ENCODE assay signal across 22 cellular contexts in the genomic region with DNA sequence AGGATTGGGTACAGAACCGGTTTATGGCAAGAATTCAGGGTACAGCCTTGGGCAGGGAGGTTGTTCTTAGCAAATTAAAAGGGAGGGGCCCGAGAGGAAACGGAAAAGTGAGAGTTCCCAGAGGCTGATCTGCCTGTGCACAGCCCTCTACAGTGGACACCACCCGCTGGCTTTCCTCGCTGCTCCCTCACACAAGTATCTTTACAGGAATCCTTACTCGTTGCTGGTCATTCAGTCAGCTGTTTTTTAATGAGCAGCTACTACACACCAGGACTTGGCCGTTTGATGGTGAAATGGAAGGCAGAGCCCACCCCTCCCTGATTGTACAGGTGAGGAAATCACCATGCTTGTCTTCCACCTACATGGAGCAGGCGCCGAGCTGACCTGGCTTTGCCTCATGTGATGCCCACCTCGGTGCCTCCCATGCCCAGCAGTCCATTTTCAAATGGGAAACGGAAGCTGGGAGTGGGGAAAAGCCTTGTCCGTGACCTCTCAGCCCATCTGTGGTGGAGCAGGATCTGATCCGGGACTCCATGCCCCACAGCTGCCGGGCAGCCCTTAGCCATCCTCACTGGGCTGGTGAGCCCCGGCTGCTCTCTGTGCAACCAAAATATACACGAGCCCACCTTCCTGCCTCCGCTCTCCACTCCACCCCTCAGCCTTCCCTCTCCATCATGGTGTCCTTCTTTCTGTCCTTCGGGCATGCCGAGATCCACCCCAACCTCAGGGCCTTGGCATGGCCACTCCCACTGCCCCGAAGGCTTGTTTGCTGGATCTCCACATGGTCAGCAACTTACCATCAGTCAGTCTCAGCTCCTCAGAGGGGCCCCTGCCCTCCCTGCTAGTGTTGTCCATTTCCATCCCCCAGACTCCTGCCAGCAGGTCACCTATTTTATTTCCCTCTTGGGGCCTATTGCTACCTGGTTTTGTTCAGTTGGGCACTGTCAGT. TPM values are rescaled to one million over a fixed set of nuclear protein-coding genes. Genes with fewer than 3 reads are reported as not detected.
DNase-seq lines count a peak whose midpoint lies in the region; ATAC-seq, FAIRE-seq and TF ChIP-seq lines count a peak whose summit lies in the region.
"Had no signal": no experiment of that assay in that cellular context is flagged by ENCODE, and none has a peak within 500 bp of the region (broad histone marks: within the 10 kb centered on the region; RNA-seq: fewer than 3 reads in every experiment).

No MANE protein-coding gene starts in this region.

- no peak overlapping the region for H2AFZ ChIP-seq in HepG2 (ENCODE audit: low read length)
- H2AFZ ChIP-seq in trophoblast cell (ENCODE audit: insufficient read depth, low read length, poor library complexity), result no peak overlapping the region
- H2AFZ ChIP-seq: PC-9 had no signal

- H3K36me3 ChIP-seq in right lobe of liver, result no peaks in the 10 kb centered on the region
- H3K36me3 ChIP-seq in HepG2 (replicated peaks in 1 of 2; ENCODE audit: control insufficient read depth in 1 of 2, insufficient read depth in 2 of 2, low read length in 2 of 2), result no peaks in the 10 kb centered on the region
- no peaks in the 10 kb centered on the region for H3K36me3 ChIP-seq in gastroesophageal sphincter
- H3K36me3 ChIP-seq in trophoblast cell (ENCODE audit: control insufficient read depth in 1 of 2, insufficient read depth in 2 of 2, low read length in 2 of 2), result no peaks in the 10 kb centered on the region
- H3K36me3 ChIP-seq: SJCRH30 had no signal

- no peak overlapping the region for H4K8ac ChIP-seq in trophoblast cell (ENCODE audit: low read depth, low read length)

- no peak overlapping the region for H4K91ac ChIP-seq in trophoblast cell (ENCODE audit: low read depth, low read length)

- in situ Hi-C loops in HepG2 (cut with HindIII; ENCODE audit: extremely low pct_ligation_motif_present, low pct_unique_long_range_greater_than_20kb), result loop anchor here (5.0 kb wide), 1 partner anchor 137 kb away; no protein-coding TSS in a partner anchor

- no peak overlapping the region for H3K18ac ChIP-seq in trophoblast cell (ENCODE audit: low read length)

- POLR2A ChIA-PET in HepG2 (lab: Yijun Ruan, JAX), result no interaction called here

- no peaks in the 10 kb centered on the region for H3K79me1 ChIP-seq in trophoblast cell (ENCODE audit: low read length)

- no TSS peak for BruUV-seq in HepG2 (replicated peaks; lab: Mats Ljungman, UMichigan)

- no peak overlapping the region for H3K23ac ChIP-seq in trophoblast cell (ENCODE audit: low read length)

- peak in 2 of 3 donors; percentile 24 to 29 for DNase-seq in right lobe of liver
- DNase-seq in HepG2 (ENCODE audit: low spot score), result no peak
- no peak for DNase-seq in trophoblast cell
- no peak for DNase-seq in activated CD8-positive, alpha-beta memory T cell treated with anti-CD3 and anti-CD28 coated beads, Interleukin-2, amount 50 U/mL, for 4 hours
- DNase-seq in activated naive CD4-positive, alpha-beta T cell treated with anti-CD3 and anti-CD28 coated beads, Interleukin-2, amount 50 U/mL, for 16 hours, result no peak
- DNase-seq: EL, GF-D8, KG1, NCI-H1092, NCI-H1436, NCI-H187 treated with DMSO at 0.1 percent for 48 hours, NCI-H226, NCI-H510A treated with DMSO at 0.1 percent for 48 hours, NCI-H748 treated with DMSO at 0.1 percent for 48 hours, PC-9, SJCRH30 had no signal

- TF ChIP-seq POLR2A in right lobe of liver (IDR thresholded peaks at IDR 0.05) (no peak), HepG2 (IDR thresholded peaks at IDR 0.05; ENCODE audit: insufficient read depth in 1 of 2, low read depth in 2 of 2, low read length in 2 of 2) (no peak), gastroesophageal sphincter (IDR thresholded peaks at IDR 0.05) (no peak)

- no peak for TF ChIP-seq RAD21 in HepG2 (CRISPR knock-in tag; IDR thresholded peaks at IDR 0.05)

- no peak overlapping the region for H3K27ac ChIP-seq in right lobe of liver
- H3K27ac ChIP-seq in HepG2 (ENCODE audit: extremely low read length, insufficient read depth, low read length), result no peak overlapping the region
- H3K27ac ChIP-seq in gastroesophageal sphincter, result no peak overlapping the region
- H3K27ac ChIP-seq in trophoblast cell (ENCODE audit: low read depth, low read length), result no peak overlapping the region
- H3K27ac ChIP-seq: PC-9, RWPE1, SJCRH30 had no signal

- CTCF ChIA-PET in HepG2 (lab: Yijun Ruan, JAX; ENCODE audit: low intra/inter-chr PET ratio, low total read pairs), result no interaction called here

- H3K4me2 ChIP-seq in HepG2 (ENCODE audit: low read depth, low read length) (no peak overlapping the region), trophoblast cell (ENCODE audit: low read length) (no peak overlapping the region)
- H3K4me2 ChIP-seq: PC-9 had no signal

- intact Hi-C loops in right lobe of liver (cut with DNase I), result loop anchor here in 1 of 2 donors (5.0 kb wide), 1 partner anchor 137 kb away; no protein-coding TSS in a partner anchor
- intact Hi-C loops in HepG2 (cut with micrococcal nuclease; ENCODE audit: unreplicated experiment), result no loop called here

- no peak overlapping the region for H2BK120ac ChIP-seq in trophoblast cell (ENCODE audit: insufficient read depth, low read length, poor library complexity)

- H4K12ac ChIP-seq in trophoblast cell (ENCODE audit: low read depth, low read length), result no peak overlapping the region

- no peak overlapping the region for H3K9ac ChIP-seq in HepG2 (ENCODE audit: insufficient read depth, low read depth, low read length)
- no peak overlapping the region for H3K9ac ChIP-seq in trophoblast cell (ENCODE audit: low read length)

- no peak overlapping the region for H2BK5ac ChIP-seq in trophoblast cell (ENCODE audit: low read depth, low read length, poor library complexity)

- no peak for FAIRE-seq in HepG2 (lab: Jason Lieb, UNC)
- FAIRE-seq: A204.1, GM19239 had no signal

- H2BK12ac ChIP-seq in trophoblast cell (ENCODE audit: low read length), result no peak overlapping the region

- H3K4me1 ChIP-seq in right lobe of liver (no peaks in the 10 kb centered on the region), HepG2 (ENCODE audit: insufficient read depth, low read length) (peaks cover 53% of the 10 kb centered on the region), gastroesophageal sphincter (no peaks in the 10 kb centered on the region), trophoblast cell (ENCODE audit: control insufficient read depth in 1 of 2, insufficient read depth in 2 of 2, low read length in 2 of 2) (no peaks in the 10 kb centered on the region)
- H3K4me1 ChIP-seq: SJCRH30 had no signal

- no peaks in the 10 kb centered on the region for H4K20me1 ChIP-seq in HepG2 (ENCODE audit: insufficient read depth, low read length)

- no peaks in the 10 kb centered on the region for H3K79me2 ChIP-seq in HepG2 (ENCODE audit: insufficient read depth, low read length)
- no peaks in the 10 kb centered on the region for H3K79me2 ChIP-seq in trophoblast cell (ENCODE audit: control insufficient read depth, insufficient read depth, low read length, poor library complexity)

- TF ChIP-seq CTCF in right lobe of liver (IDR thresholded peaks at IDR 0.05) (no peak), HepG2 (CRISPR knock-in tag; IDR thresholded peaks at IDR 0.05) (no peak), gastroesophageal sphincter (IDR thresholded peaks at IDR 0.05) (no peak)

- no peak overlapping the region for H2AK5ac ChIP-seq in trophoblast cell (ENCODE audit: low read length)

- TF ChIP-seq EP300 in HepG2 (IDR thresholded peaks at IDR 0.05; ENCODE audit: low read depth in 2 of 2, low read length in 2 of 2), result no peak
- no peak for TF ChIP-seq EP300 in HepG2 (CRISPR knock-in tag; IDR thresholded peaks at IDR 0.05; ENCODE audit: borderline replicate concordance)
- no peak for TF ChIP-seq EP300 in gastroesophageal sphincter (IDR thresholded peaks at IDR 0.05)

- WGBS in right lobe of liver (ENCODE audit: insufficient coverage, low coverage, low lambda C conversion rate, missing lambda C conversion rate), result 81% methylated on average over 7 of the region's 20 CpGs
- WGBS in HepG2 (ENCODE audit: low lambda C conversion rate), result 35% methylated on average over 18 of the region's 20 CpGs
- 88 to 100% methylated on average over 3 to 14 of the region's 20 CpGs for WGBS in gastroesophageal sphincter (ENCODE audit: low coverage in 1 of 2), 2 donors
- WGBS in trophoblast cell (ENCODE audit: extremely low coverage, insufficient coverage, insufficient read length), result no CpG with 5 or more reads among the region's 20 CpGs

- H3K4me3 ChIP-seq in right lobe of liver, result no peak overlapping the region
- no peak overlapping the region for H3K4me3 ChIP-seq in HepG2 (replicated peaks in 1 of 3; ENCODE audit: insufficient read depth in 1 of 3, low read depth in 2 of 3, low read length in 3 of 3)
- H3K4me3 ChIP-seq in gastroesophageal sphincter, result no peak overlapping the region
- peak overlapping the region; percentile 9 for H3K4me3 ChIP-seq in trophoblast cell (ENCODE audit: low read depth, low read length)
- H3K4me3 ChIP-seq: PC-9, SJCRH30 had no signal

- ATAC-seq in right lobe of liver (no peak), HepG2 (no peak), gastroesophageal sphincter (peak; percentile 22), GM18517 (IDR thresholded peaks at IDR 0.05; ENCODE audit: unreplicated experiment) (no peak)

- H3K14ac ChIP-seq in trophoblast cell (ENCODE audit: low read length), result no peak overlapping the region

- H3K4ac ChIP-seq in trophoblast cell (ENCODE audit: low read depth, low read length), result no peak overlapping the region

- H3K9me3 ChIP-seq in right lobe of liver (no peaks in the 10 kb centered on the region), HepG2 (ENCODE audit: low read length) (no peaks in the 10 kb centered on the region), gastroesophageal sphincter (no peaks in the 10 kb centered on the region), trophoblast cell (ENCODE audit: insufficient read depth, low read depth, low read length) (peaks cover 4% of the 10 kb centered on the region)
- H3K9me3 ChIP-seq: SJCRH30 had no signal

- H3K27me3 ChIP-seq in right lobe of liver (no peaks in the 10 kb centered on the region), HepG2 (ENCODE audit: control insufficient read depth in 1 of 2, insufficient read depth in 2 of 2, low read length in 2 of 2) (no peaks in the 10 kb centered on the region), gastroesophageal sphincter (peaks cover 36% of the 10 kb centered on the region), trophoblast cell (ENCODE audit: insufficient read depth, low read length) (no peaks in the 10 kb centered on the region)
- H3K27me3 ChIP-seq: SJCRH30 had no signal

RNA-seq across cellular contexts. Expression of a gene that starts 33.3 kb away (rescaled TPM):
- total RNA-seq in right lobe of liver (1 to 10 TPM; 3.4 to 8.9 (median 5.9) TPM), HepG2 (2016; rRNA removed; fragmentation: Illumina TruSeq; extraction: Trizol) (not detected in 2 replicates), gastroesophageal sphincter (10 to 100 TPM; 16.1 to 18.7 (median 17.3) TPM)
- total RNA-seq in HepG2 (2016; cell fraction: cytosol; rRNA removed; fragmentation: Illumina TruSeq; extraction: Trizol; ENCODE audit: low read depth), result not detected in 2 replicates
- total RNA-seq in HepG2 (2016; cell fraction: insoluble cytoplasmic fraction; rRNA removed; fragmentation: Illumina TruSeq; extraction: Trizol), result not detected in 2 replicates
- total RNA-seq in HepG2 (2016; cell fraction: membrane; rRNA removed; fragmentation: Illumina TruSeq; extraction: Trizol), result not detected in 2 replicates
- total RNA-seq in HepG2 (2016; cell fraction: nucleus; rRNA removed; fragmentation: Illumina TruSeq; extraction: Trizol), result not detected in 2 replicates
- polyA plus RNA-seq in HepG2 (2011; rRNA removed), result 0.17 TPM in 1 of 2 replicates, not detected in the other
- 0.01 and 0.04 TPM in 2 replicates for polyA plus RNA-seq in HepG2 (2011; cell fraction: cytosol; rRNA removed)
- 0.09 and 0.10 TPM in 2 replicates for polyA plus RNA-seq in HepG2 (2011; cell fraction: nucleus; rRNA removed)
- 0.08 and 0.20 TPM in 2 replicates for polyA plus RNA-seq in HepG2 (2012)
- not detected in 2 replicates for polyA plus RNA-seq in HepG2 (2016; cell fraction: cytosol; fragmentation: Illumina TruSeq; extraction: Trizol; ENCODE audit: low read depth)
- polyA plus RNA-seq in HepG2 (2016; cell fraction: insoluble cytoplasmic fraction; fragmentation: Illumina TruSeq; extraction: Trizol; ENCODE audit: low read depth), result not detected in 2 replicates
- not detected in 2 replicates for polyA plus RNA-seq in HepG2 (2016; cell fraction: membrane; fragmentation: Illumina TruSeq; extraction: Trizol; ENCODE audit: low read depth)
- not detected in 2 replicates for polyA plus RNA-seq in HepG2 (2016; cell fraction: nucleus; fragmentation: Illumina TruSeq; extraction: Trizol; ENCODE audit: insufficient read depth, low read depth)
- 0.44 TPM in 1 of 2 replicates, not detected in the other for polyA minus RNA-seq in HepG2 (2011; rRNA and poly(A)+ RNA removed; ENCODE audit: low replicate concordance)
- polyA minus RNA-seq in HepG2 (2011; cell fraction: cytosol; rRNA and poly(A)+ RNA removed), result not detected in 2 replicates
- 0.25 and 0.39 TPM in 2 replicates for polyA minus RNA-seq in HepG2 (2011; cell fraction: nucleus; rRNA and poly(A)+ RNA removed)
- polyA plus RNA-seq in trophoblast cell (2013), result 23.6 and 27.1 TPM in 2 replicates
- total RNA-seq: HT1080, PC-9, SJCRH30 had no signal

Comparison
In these comparisons a context has a peak if more than half of its experiments do, and no peak if none do; other contexts are left out.
1. DNase-seq: peak in right lobe of liver (2 of 3); none in HepG2 (single experiment), trophoblast cell (0 of 2), activated CD8-positive, alpha-beta memory T cell treated with anti-CD3 and anti-CD28 coated beads, Interleukin-2, amount 50 U/mL, for 4 hours (single experiment) and activated naive CD4-positive, alpha-beta T cell treated with anti-CD3 and anti-CD28 coated beads, Interleukin-2, amount 50 U/mL, for 16 hours (single experiment).